ENCODE assay signal across 15 cellular contexts in the genomic region with DNA sequence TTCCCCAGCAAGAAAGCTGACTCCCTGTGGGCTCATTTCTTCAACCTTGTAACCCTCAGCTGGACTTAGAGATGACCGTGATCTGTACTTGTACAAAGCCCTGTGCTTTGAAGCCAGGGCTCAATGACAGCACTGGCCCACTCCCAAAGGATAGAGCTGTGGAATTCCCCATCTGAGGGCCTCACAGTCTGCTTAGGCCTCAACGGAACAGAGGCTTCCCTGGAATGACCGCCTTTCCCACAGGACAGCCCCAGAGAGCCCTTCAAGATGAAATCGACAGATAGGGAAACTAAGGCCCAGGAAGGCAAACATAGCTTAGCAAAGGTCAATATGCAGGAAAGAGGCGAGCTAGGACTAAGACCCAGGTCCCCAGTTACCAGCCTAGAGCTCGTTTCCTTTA. TPM values are rescaled to one million over a fixed set of nuclear protein-coding genes. Genes with fewer than 3 reads are reported as not detected.
DNase-seq lines count a peak whose midpoint lies in the region; ATAC-seq and TF ChIP-seq lines count a peak whose summit lies in the region.
"Had no signal": no experiment of that assay in that cellular context is flagged by ENCODE, and none has a peak within 500 bp of the region (broad histone marks: within the 10 kb centered on the region; RNA-seq: fewer than 3 reads in every experiment).

No MANE protein-coding gene starts in this region.

- H3K36me3 Mint-ChIP-seq in activated CD8-positive, alpha-beta T cell treated with anti-CD3 and anti-CD28 coated beads for 36 hours (ENCODE audit: low read depth) = peaks cover 8% of the 10 kb centered on the region
- H3K36me3 Mint-ChIP-seq in activated CD8-positive, alpha-beta T cell treated with anti-CD3 and anti-CD28 coated beads, Interleukin-2, amount 10 ng/mL, durations not matched to agents 7 days and 5 days (ENCODE audit: low read depth) = peaks cover 14% of the 10 kb centered on the region

- no peak for TF ChIP-seq POLR2A in transverse colon (IDR thresholded peaks at IDR 0.05)

- H3K27me3 Mint-ChIP-seq in activated CD8-positive, alpha-beta T cell treated with anti-CD3 and anti-CD28 coated beads for 36 hours = no peaks in the 10 kb centered on the region
- no peaks in the 10 kb centered on the region for H3K27me3 Mint-ChIP-seq in activated CD8-positive, alpha-beta T cell treated with anti-CD3 and anti-CD28 coated beads, Interleukin-2, amount 10 ng/mL, durations not matched to agents 7 days and 5 days (ENCODE audit: low read depth)

- BruUV-seq in mammary epithelial cell (replicated peaks; lab: Mats Ljungman, UMichigan) = no TSS peak

- TF ChIP-seq EP300 in transverse colon (IDR thresholded peaks at IDR 0.05; ENCODE audit: low read depth) = no peak

- H3K4me2 ChIP-seq in mammary epithelial cell (ENCODE audit: insufficient read depth, low read depth, low read length) = no peak overlapping the region

- H3K27me3 ChIP-seq in mammary epithelial cell (ENCODE audit: insufficient read depth, low read length) = no peaks in the 10 kb centered on the region
- H3K27me3 ChIP-seq in muscle layer of colon (ENCODE audit: control insufficient read depth in 1 of 2, insufficient read depth in 2 of 2, low read length in 2 of 2) = no peaks in the 10 kb centered on the region
- H3K27me3 ChIP-seq in transverse colon = no peaks in the 10 kb centered on the region
- H3K27me3 ChIP-seq: esophagus muscularis mucosa, Peyer's patch had no signal

- H3K27ac ChIP-seq in mammary epithelial cell (ENCODE audit: insufficient read depth, low read depth, low read length) (peak overlapping the region; percentile 68), muscle layer of colon (ENCODE audit: low read depth, low read length) (peak overlapping the region; percentile 59), transverse colon (peak overlapping the region; percentile 75 to 84 (median 78))
- H3K27ac ChIP-seq: esophagus muscularis mucosa had no signal

- WGBS in mammary epithelial cell (ENCODE audit: low coverage, missing lambda C conversion rate) = 58% methylated on average over 6 of the region's 6 CpGs
- 74 to 90% methylated on average over 2 to 6 of the region's 6 CpGs for WGBS in transverse colon (ENCODE audit: low coverage in 1 of 2), 2 donors

- no peak for DNase-seq in activated CD8-positive, alpha-beta T cell treated with anti-CD3 and anti-CD28 coated beads for 36 hours
- no peak for DNase-seq in activated CD8-positive, alpha-beta T cell treated with anti-CD3 and anti-CD28 coated beads, Interleukin-2, amount 10 ng/mL, durations not matched to agents 7 days and 5 days
- DNase-seq in mammary epithelial cell (no peak), transverse colon (no peak), NCI-H2196 treated with DMSO at 0.1 percent for 48 hours (lab: John Stamatoyannopoulos, UW; ENCODE audit: unreplicated experiment) (no peak)
- DNase-seq: activated CD8-positive, alpha-beta memory T cell treated with anti-CD3 and anti-CD28 coated beads, Interleukin-2, amount 50 U/mL, for 4 hours; caudate nucleus; immature natural killer cell; NCI-H2171 treated with DMSO at 0.1 percent for 48 hours; Peyer's patch; T-helper 9 cell had no signal

- H3K4me1 ChIP-seq in mammary epithelial cell (ENCODE audit: insufficient read depth, low read length) (peaks cover 69% of the 10 kb centered on the region), muscle layer of colon (ENCODE audit: insufficient read depth, low read length) (peaks cover 64% of the 10 kb centered on the region), transverse colon (peaks cover 47 to 83% (median 56%) of the 10 kb centered on the region in 4 donors)

- no peak overlapping the region for H3K4me3 Mint-ChIP-seq in activated CD8-positive, alpha-beta T cell treated with anti-CD3 and anti-CD28 coated beads for 36 hours
- no peak overlapping the region for H3K4me3 Mint-ChIP-seq in activated CD8-positive, alpha-beta T cell treated with anti-CD3 and anti-CD28 coated beads, Interleukin-2, amount 10 ng/mL, durations not matched to agents 7 days and 5 days
- H3K4me3 Mint-ChIP-seq: immature natural killer cell had no signal

- H3K79me2 ChIP-seq in mammary epithelial cell (ENCODE audit: insufficient read depth, low read length) = peaks cover 98% of the 10 kb centered on the region

- H3K9me3 ChIP-seq in mammary epithelial cell (replicated peaks; ENCODE audit: insufficient read depth, low read length) (no peaks in the 10 kb centered on the region), muscle layer of colon (ENCODE audit: low read length) (no peaks in the 10 kb centered on the region), transverse colon (no peaks in the 10 kb centered on the region)
- H3K9me3 ChIP-seq: esophagus muscularis mucosa, Peyer's patch had no signal

- no peak for ATAC-seq in activated CD8-positive, alpha-beta T cell treated with anti-CD3 and anti-CD28 coated beads for 36 hours
- no peak for ATAC-seq in activated CD8-positive, alpha-beta T cell treated with anti-CD3 and anti-CD28 coated beads, Interleukin-2, amount 10 ng/mL, durations not matched to agents 7 days and 5 days
- ATAC-seq in HG03457 (IDR thresholded peaks at IDR 0.05; ENCODE audit: unreplicated experiment) (no peak), GM18907 (IDR thresholded peaks at IDR 0.05; ENCODE audit: unreplicated experiment) (no peak)

- peaks cover 2% of the 10 kb centered on the region for H4K20me1 ChIP-seq in mammary epithelial cell (ENCODE audit: insufficient read depth, low read length)

- H3K9me3 Mint-ChIP-seq in activated CD8-positive, alpha-beta T cell treated with anti-CD3 and anti-CD28 coated beads for 36 hours = no peaks in the 10 kb centered on the region
- no peaks in the 10 kb centered on the region for H3K9me3 Mint-ChIP-seq in activated CD8-positive, alpha-beta T cell treated with anti-CD3 and anti-CD28 coated beads, Interleukin-2, amount 10 ng/mL, durations not matched to agents 7 days and 5 days (ENCODE audit: insufficient read depth)
- H3K9me3 Mint-ChIP-seq: immature natural killer cell had no signal

- POLR2A ChIA-PET in activated CD8-positive, alpha-beta T cell treated with anti-CD3 and anti-CD28 coated beads for 36 hours (lab: Charles Lee) = interaction anchor here (14.2 kb wide), 1 partner anchor 8 kb away, joined by 172 read pairs; the partner anchor contains the start of gene SLC9A1
- POLR2A ChIA-PET in activated CD8-positive, alpha-beta T cell treated with anti-CD3 and anti-CD28 coated beads, Interleukin-2, amount 10 ng/mL, durations not matched to agents 7 days and 5 days (lab: Charles Lee) = interaction anchor here (2.1 kb wide), 1 partner anchor 11 kb away, joined by 22 read pairs; the partner anchor contains the start of gene SLC9A1

- in situ Hi-C loops in mammary epithelial cell (cut with MboI; ENCODE audit: low sequenced_read_pairs in 2 of 2) (no loop called here), transverse colon (cut with MboI; ENCODE audit: low pct_ligation_motif_present in 1 of 4, low pct_unique_long_range_greater_than_20kb in 1 of 4, low sequenced_read_pairs in 3 of 4) (no loop called here)

- intact Hi-C loops in activated CD8-positive, alpha-beta T cell treated with anti-CD3 and anti-CD28 coated beads for 36 hours (cut with micrococcal nuclease) = no loop called here
- intact Hi-C loops in mammary epithelial cell (cut with micrococcal nuclease) = no loop called here
- intact Hi-C loops in transverse colon (cut with DNase I; ENCODE audit: low total_unique reads) = no loop called here

- H3K4me1 Mint-ChIP-seq in activated CD8-positive, alpha-beta T cell treated with anti-CD3 and anti-CD28 coated beads for 36 hours (ENCODE audit: low read depth) = peaks cover 45% of the 10 kb centered on the region
- H3K4me1 Mint-ChIP-seq in activated CD8-positive, alpha-beta T cell treated with anti-CD3 and anti-CD28 coated beads, Interleukin-2, amount 10 ng/mL, durations not matched to agents 7 days and 5 days (ENCODE audit: low read depth) = peaks cover 31% of the 10 kb centered on the region

- CTCF ChIA-PET in activated CD8-positive, alpha-beta T cell treated with anti-CD3 and anti-CD28 coated beads for 36 hours (lab: Charles Lee) = interaction anchor here (0.7 to 9.6 kb wide), 7 partner anchors 10 to 153 kb away, joined by 3 to 85 read pairs (median 3); partner anchors contain the start of gene SLC9A1
- CTCF ChIA-PET in activated CD8-positive, alpha-beta T cell treated with anti-CD3 and anti-CD28 coated beads, Interleukin-2, amount 10 ng/mL, durations not matched to agents 7 days and 5 days (lab: Charles Lee) = interaction anchor here (1.1 to 9.6 kb wide), 3 partner anchors 8 to 520 kb away, joined by 3 to 110 read pairs (median 3); partner anchors contain the start of gene SLC9A1
- CTCF ChIA-PET in mammary epithelial cell (lab: Charles Lee; ENCODE audit: low non-redundant PET) = no interaction called here

- H3K27ac Mint-ChIP-seq in activated CD8-positive, alpha-beta T cell treated with anti-CD3 and anti-CD28 coated beads for 36 hours = peak overlapping the region; percentile 55
- H3K27ac Mint-ChIP-seq in activated CD8-positive, alpha-beta T cell treated with anti-CD3 and anti-CD28 coated beads, Interleukin-2, amount 10 ng/mL, durations not matched to agents 7 days and 5 days = no peak overlapping the region

- TF ChIP-seq CTCF in activated CD8-positive, alpha-beta T cell treated with anti-CD3 and anti-CD28 coated beads for 36 hours (IDR thresholded peaks at IDR 0.05) = no peak
- TF ChIP-seq CTCF in mammary epithelial cell (conservative IDR thresholded peaks at IDR 0.05 in 1 of 2, IDR thresholded peaks at IDR 0.05 in 1 of 2; ENCODE audit: extremely low read depth in 1 of 2, insufficient read depth in 1 of 2, low read depth in 1 of 2, low read length in 2 of 2) (no peak), transverse colon (IDR thresholded peaks at IDR 0.05) (no peak)

- dilution Hi-C loops in mammary epithelial cell (cut with HindIII; ENCODE audit: low sequenced_read_pairs) = loop anchor here (5.0 kb wide), 3 partner anchors 36 to 104 kb away; no protein-coding TSS in a partner anchor

- no peak overlapping the region for H2AFZ ChIP-seq in mammary epithelial cell (ENCODE audit: low read depth, low read length)

- no peak overlapping the region for H3K4me3 ChIP-seq in mammary epithelial cell (replicated peaks in 1 of 3; ENCODE audit: insufficient read depth in 1 of 3, low read depth in 2 of 3, low read length in 3 of 3)
- H3K4me3 ChIP-seq in muscle layer of colon (ENCODE audit: low read depth in 1 of 2, low read length in 2 of 2) = no peak overlapping the region
- no peak overlapping the region for H3K4me3 ChIP-seq in transverse colon
- H3K4me3 ChIP-seq: esophagus muscularis mucosa, Peyer's patch had no signal

- H3K36me3 ChIP-seq in mammary epithelial cell (ENCODE audit: insufficient read depth, low read length) (no peaks in the 10 kb centered on the region), muscle layer of colon (ENCODE audit: insufficient read depth, low read length) (peaks cover 3% of the 10 kb centered on the region), transverse colon (no peaks in the 10 kb centered on the region)
- H3K36me3 ChIP-seq: esophagus muscularis mucosa, Peyer's patch had no signal

- H3K9ac ChIP-seq in mammary epithelial cell (ENCODE audit: insufficient read depth, low read length) = no peak overlapping the region
- H3K9ac ChIP-seq in muscle layer of colon (ENCODE audit: low read length) = no peak overlapping the region

RNA-seq across cellular contexts. Expression of gene SLC9A1, which starts 11.5 kb away (rescaled TPM):
- total RNA-seq in activated CD8-positive, alpha-beta T cell treated with anti-CD3 and anti-CD28 coated beads for 36 hours = 10 to 100 TPM; 14.8 to 15.3 TPM
- total RNA-seq in activated CD8-positive, alpha-beta T cell treated with anti-CD3 and anti-CD28 coated beads, Interleukin-2, amount 10 ng/mL, durations not matched to agents 7 days and 5 days = 10 to 100 TPM; 28.3 to 29.0 TPM
- total RNA-seq in mammary epithelial cell (100 to 1,000 TPM in 1 of 2 donors, 1 to 10 TPM in 1; 9.5 to 124 TPM), transverse colon (100 to 1,000 TPM in 2 of 4 donors, 10 to 100 TPM in 2; 17.9 to 140 (median 101) TPM)
- polyA plus RNA-seq in mammary epithelial cell = 16.7 TPM
- polyA minus RNA-seq in mammary epithelial cell = 203 TPM
